ENCODE assay signal across 8 cellular contexts in the genomic region with DNA sequence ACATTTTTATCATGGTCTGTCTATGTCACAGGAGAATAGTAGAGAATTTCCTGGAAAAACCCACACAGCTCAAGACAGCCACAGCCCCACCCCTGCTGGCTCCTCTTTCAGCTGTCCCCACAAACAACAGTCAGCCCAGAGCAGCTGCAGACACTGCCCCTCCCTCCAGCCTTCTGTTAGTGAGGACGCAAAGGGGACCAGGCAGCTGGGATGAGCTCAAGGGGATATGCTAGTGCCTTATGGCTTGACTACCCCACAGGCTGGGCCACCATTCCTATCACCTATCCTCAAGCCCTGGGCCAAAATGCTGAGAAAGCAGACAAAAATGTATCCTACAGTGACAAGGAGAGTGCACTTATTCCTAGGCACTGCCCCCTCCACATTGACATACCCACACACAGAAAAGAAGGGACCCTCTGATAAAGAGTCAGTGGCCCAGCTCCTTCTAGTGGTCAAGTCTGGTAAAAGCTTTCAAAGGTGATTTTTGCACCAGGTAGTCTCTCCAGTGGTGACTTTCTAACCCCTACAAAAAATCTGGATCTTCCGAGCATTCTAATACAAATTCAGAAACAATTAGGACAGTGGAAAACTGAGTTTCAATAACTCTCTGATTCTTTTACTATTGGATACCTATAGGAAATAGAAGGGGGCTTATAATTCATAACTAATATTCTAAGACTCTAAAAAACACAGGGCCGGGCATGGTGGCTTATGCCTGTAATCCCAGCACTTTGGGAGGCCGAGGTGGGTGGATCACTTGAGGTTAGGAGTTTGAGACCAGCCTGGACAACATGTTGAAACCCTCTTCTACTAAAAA. TPM values are rescaled to one million over a fixed set of nuclear protein-coding genes. Genes with fewer than 3 reads are reported as not detected.
DNase-seq lines count a peak whose midpoint lies in the region; ATAC-seq and TF ChIP-seq lines count a peak whose summit lies in the region.

No MANE protein-coding gene starts in this region.

- H3K27me3 ChIP-seq in Loucy (ENCODE audit: insufficient read depth, low read length, poor library complexity, severe bottlenecking) (no peaks in the 10 kb centered on the region), stomach (peaks cover 0 to 27% (median 21%) of the 10 kb centered on the region in 3 donors)

- H3K4me3 ChIP-seq in Loucy (ENCODE audit: low read length, poor library complexity, severe bottlenecking) = peak overlapping the region; percentile 34
- H3K4me3 ChIP-seq in stomach = no peak overlapping the region
- H3K4me3 ChIP-seq in mucosa of descending colon = no peak overlapping the region

- H3K36me3 ChIP-seq in Loucy (ENCODE audit: insufficient read depth, low read length) (no peaks in the 10 kb centered on the region), stomach (no peaks in the 10 kb centered on the region), mucosa of descending colon (ENCODE audit: low read depth) (no peaks in the 10 kb centered on the region)

- no peaks in the 10 kb centered on the region for H3K9me3 ChIP-seq in Loucy (ENCODE audit: insufficient read depth, low read depth, low read length)
- no peaks in the 10 kb centered on the region for H3K9me3 ChIP-seq in stomach
- no peaks in the 10 kb centered on the region for H3K9me3 ChIP-seq in mucosa of descending colon

- DNase-seq in G401 (ENCODE audit: low spot score) (peak; percentile 58), hepatic stellate cell (ENCODE audit: low spot score) (peak; percentile 51), stomach (no peak), NCI-H2081 treated with DMSO at 0.1 percent for 48 hours (lab: John Stamatoyannopoulos, UW) (no peak), mucosa of descending colon (no peak)
- DNase-seq in activated T-helper 1 cell treated with anti-CD3 and anti-CD28 coated beads, Interleukin-12 subunit alpha, Interleukin-12 subunit beta, Interleukin-2, Interleukin-4 antibody, amounts not matched to agents 30 ng/mL and 10 ng/mL and 1 ng/mL, durations not matched to agents 14 hours and 24 hours and 36 hours (ENCODE audit: low spot score) = peak; percentile 25

- 49 to 60% (median 51%) methylated on average over 4 of the region's 4 CpGs for WGBS in stomach, 5 donors

- peak overlapping the region in 2 of 5 donors; percentile 2 to 22 for H3K27ac ChIP-seq in stomach

- no peaks in the 10 kb centered on the region for H4K20me1 ChIP-seq in Loucy (ENCODE audit: insufficient read depth, low read length, poor library complexity, severe bottlenecking)

- peak overlapping the region; percentile 4 for H3K9ac ChIP-seq in Loucy (ENCODE audit: low read depth, low read length, poor library complexity, severe bottlenecking)

- peaks cover 84% of the 10 kb centered on the region for H3K4me1 Mint-ChIP-seq in activated T-helper 1 cell treated with anti-CD3 and anti-CD28 coated beads, Interleukin-12 subunit alpha, Interleukin-12 subunit beta, Interleukin-2, Interleukin-4 antibody, amounts not matched to agents 30 ng/mL and 10 ng/mL and 1 ng/mL, durations not matched to agents 14 hours and 24 hours and 36 hours (ENCODE audit: low read depth)

- peak overlapping the region; percentile 48 for H3K4me3 Mint-ChIP-seq in activated T-helper 1 cell treated with anti-CD3 and anti-CD28 coated beads, Interleukin-12 subunit alpha, Interleukin-12 subunit beta, Interleukin-2, Interleukin-4 antibody, amounts not matched to agents 30 ng/mL and 10 ng/mL and 1 ng/mL, durations not matched to agents 14 hours and 24 hours and 36 hours

- no peaks in the 10 kb centered on the region for H3K9me2 ChIP-seq in Loucy (replicated peaks; ENCODE audit: low read depth, low read length)

- H3K4me1 ChIP-seq in Loucy (ENCODE audit: insufficient read depth, low read length, poor library complexity, severe bottlenecking) = peaks cover 61% of the 10 kb centered on the region
- peaks cover 22 to 63% (median 49%) of the 10 kb centered on the region in 4 donors for H3K4me1 ChIP-seq in stomach
- H3K4me1 ChIP-seq in mucosa of descending colon (ENCODE audit: low read depth) = peaks cover 14% of the 10 kb centered on the region

- H3K4me2 ChIP-seq in Loucy (ENCODE audit: low read depth, low read length, poor library complexity, severe bottlenecking) = peak overlapping the region; percentile 50

- intact Hi-C loops in activated T-helper 1 cell treated with anti-CD3 and anti-CD28 coated beads, Interleukin-12 subunit alpha, Interleukin-12 subunit beta, Interleukin-2, Interleukin-4 antibody, amounts not matched to agents 30 ng/mL and 10 ng/mL and 1 ng/mL, durations not matched to agents 14 hours and 24 hours and 36 hours (cut with micrococcal nuclease) = loop anchor here (1.0 to 10.0 kb wide), 2 partner anchors 73 to 310 kb away; partner anchors contain the start of genes MFAP1 and WDR76
- intact Hi-C loops in stomach (cut with DNase I; ENCODE audit: low total_unique reads) = no loop called here
- intact Hi-C loops in mucosa of descending colon (cut with DNase I, micrococcal nuclease) = no loop called here

- peaks cover 3% of the 10 kb centered on the region; the same call in 1 of the 2 replicates for H3K79me2 ChIP-seq in Loucy (ENCODE audit: insufficient read depth, low read length)

- ATAC-seq in GM18517 (IDR thresholded peaks at IDR 0.05; ENCODE audit: unreplicated experiment) (no peak), mucosa of descending colon (no peak)

- TF ChIP-seq CTCF in Loucy (conservative IDR thresholded peaks at IDR 0.05; ENCODE audit: low read length) (peak; percentile 96), stomach (IDR thresholded peaks at IDR 0.05) (peak in 4 of 7 experiments; percentile 8 to 52 (median 28)), mucosa of descending colon (IDR thresholded peaks at IDR 0.05) (no peak)

- in situ Hi-C loops in G401 (cut with HindIII; ENCODE audit: low sequenced_read_pairs) = no loop called here

- H3K27ac Mint-ChIP-seq in activated T-helper 1 cell treated with anti-CD3 and anti-CD28 coated beads, Interleukin-12 subunit alpha, Interleukin-12 subunit beta, Interleukin-2, Interleukin-4 antibody, amounts not matched to agents 30 ng/mL and 10 ng/mL and 1 ng/mL, durations not matched to agents 14 hours and 24 hours and 36 hours = peak overlapping the region; percentile 61

- TF ChIP-seq POLR2A in stomach (IDR thresholded peaks at IDR 0.05) = no peak

- H2AFZ ChIP-seq in Loucy (ENCODE audit: low read length) = no peak overlapping the region

- no peaks in the 10 kb centered on the region for H3K36me3 Mint-ChIP-seq in activated T-helper 1 cell treated with anti-CD3 and anti-CD28 coated beads, Interleukin-12 subunit alpha, Interleukin-12 subunit beta, Interleukin-2, Interleukin-4 antibody, amounts not matched to agents 30 ng/mL and 10 ng/mL and 1 ng/mL, durations not matched to agents 14 hours and 24 hours and 36 hours (ENCODE audit: low read depth)

- H3K27me3 Mint-ChIP-seq in activated T-helper 1 cell treated with anti-CD3 and anti-CD28 coated beads, Interleukin-12 subunit alpha, Interleukin-12 subunit beta, Interleukin-2, Interleukin-4 antibody, amounts not matched to agents 30 ng/mL and 10 ng/mL and 1 ng/mL, durations not matched to agents 14 hours and 24 hours and 36 hours (ENCODE audit: insufficient read depth) = peaks cover 10% of the 10 kb centered on the region

- no peaks in the 10 kb centered on the region for H3K9me3 Mint-ChIP-seq in activated T-helper 1 cell treated with anti-CD3 and anti-CD28 coated beads, Interleukin-12 subunit alpha, Interleukin-12 subunit beta, Interleukin-2, Interleukin-4 antibody, amounts not matched to agents 30 ng/mL and 10 ng/mL and 1 ng/mL, durations not matched to agents 14 hours and 24 hours and 36 hours

- no peak for TF ChIP-seq EP300 in stomach (IDR thresholded peaks at IDR 0.05)

- no peaks in the 10 kb centered on the region for H3F3A ChIP-seq in Loucy (ENCODE audit: low read depth)

RNA-seq across cellular contexts. Expression of gene MAP1A, which starts 3.0 kb away (rescaled TPM):
- 10.0 and 16.4 TPM in 2 replicates for total RNA-seq in G401 (2014; rRNA removed; shearing (Covaris generic))
- total RNA-seq in activated T-helper 1 cell treated with anti-CD3 and anti-CD28 coated beads, Interleukin-12 subunit alpha, Interleukin-12 subunit beta, Interleukin-2, Interleukin-4 antibody, amounts not matched to agents 30 ng/mL and 10 ng/mL and 1 ng/mL, durations not matched to agents 14 hours and 24 hours and 36 hours = 2.2 and 2.3 TPM in 2 replicates
- total RNA-seq in stomach (10 to 100 TPM in 1 of 5 donors, 1 to 10 TPM in 4; 4.8 to 10.1 (median 5.9) TPM), mucosa of descending colon (10 to 100 TPM in 1 of 3 donors, 1 to 10 TPM in 2; 1.9 to 59.4 (median 7.9) TPM)
- polyA plus RNA-seq in stomach = 1 to 10 TPM in 2 of 3 donors, under 1 TPM in 1; 0.61 to 2.2 (median 1.4) TPM

RNA-seq across cellular contexts. Expression of gene TP53BP1, which starts 21.5 kb away (rescaled TPM):
- 79.1 and 84.7 TPM in 2 replicates for total RNA-seq in G401 (2014; rRNA removed; shearing (Covaris generic))
- 44.1 and 46.1 TPM in 2 replicates for total RNA-seq in activated T-helper 1 cell treated with anti-CD3 and anti-CD28 coated beads, Interleukin-12 subunit alpha, Interleukin-12 subunit beta, Interleukin-2, Interleukin-4 antibody, amounts not matched to agents 30 ng/mL and 10 ng/mL and 1 ng/mL, durations not matched to agents 14 hours and 24 hours and 36 hours
- 10 to 100 TPM; 11.1 to 85.7 (median 26.7) TPM for total RNA-seq in stomach
- polyA plus RNA-seq in stomach = 1 to 10 TPM; 3.3 to 9.0 (median 3.8) TPM
- total RNA-seq in mucosa of descending colon = 10 to 100 TPM; 31.8 to 46.5 (median 41.6) TPM

Comparison
In these comparisons a context has a peak if more than half of its experiments do, and no peak if none do; other contexts are left out.
1. DNase-seq: peak in G401 (single experiment), activated T-helper 1 cell treated with anti-CD3 and anti-CD28 coated beads, Interleukin-12 subunit alpha, Interleukin-12 subunit beta, Interleukin-2, Interleukin-4 antibody, amounts not matched to agents 30 ng/mL and 10 ng/mL and 1 ng/mL, durations not matched to agents 14 hours and 24 hours and 36 hours (single experiment) and hepatic stellate cell (single experiment); none in stomach (single experiment), NCI-H2081 treated with DMSO at 0.1 percent for 48 hours (single experiment) and mucosa of descending colon (0 of 3).